ENCODE assay signal across 24 cellular contexts in the genomic region with DNA sequence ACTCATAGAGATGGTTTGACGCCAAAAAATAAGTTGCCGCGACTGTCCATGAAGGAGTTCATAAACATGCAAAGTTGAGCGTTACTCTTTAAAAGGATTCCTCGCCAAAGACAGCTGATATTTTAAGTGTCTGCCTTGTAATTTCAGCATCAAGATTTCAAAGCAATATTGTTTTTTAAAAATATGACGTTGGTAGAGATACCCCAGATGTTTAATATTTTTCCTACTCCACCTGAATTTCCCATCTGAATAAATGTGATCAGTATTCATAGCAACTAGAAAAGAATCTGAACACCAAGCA.
DNase-seq lines count a peak whose midpoint lies in the region; ATAC-seq, FAIRE-seq and TF ChIP-seq lines count a peak whose summit lies in the region.
"Had no signal": no experiment of that assay in that cellular context is flagged by ENCODE, and none has a peak within 500 bp of the region (broad histone marks: within the 10 kb centered on the region; RNA-seq: fewer than 3 reads in every experiment).

No MANE protein-coding gene starts in this region.

- H3K27ac ChIP-seq in A549: no peak overlapping the region
- H3K27ac ChIP-seq in OCI-LY3 (ENCODE audit: low read length): no peak overlapping the region
- H3K27ac ChIP-seq in endothelial cell of umbilical vein (ENCODE audit: insufficient read depth, low read depth, low read length): no peak overlapping the region
- no peak overlapping the region for H3K27ac ChIP-seq in neuronal stem cell (replicated peaks; ENCODE audit: low read length)
- H3K27ac ChIP-seq: left ventricle myocardium inferior, psoas muscle, SJSA1, skin epidermis had no signal

- H2BK15ac ChIP-seq in neuronal stem cell (ENCODE audit: low read length): no peak overlapping the region

- H3K36me3 ChIP-seq in OCI-LY3 (replicated peaks; ENCODE audit: low read depth, low read length) (no peaks in the 10 kb centered on the region), endothelial cell of umbilical vein (ENCODE audit: control insufficient read depth in 2 of 2, extremely low read depth in 1 of 2, insufficient read depth in 2 of 2, low read length in 2 of 2) (no peaks in the 10 kb centered on the region), neuronal stem cell (replicated peaks in 1 of 2; ENCODE audit: control insufficient read depth in 2 of 2, insufficient read depth in 2 of 2, low read length in 2 of 2) (no peaks in the 10 kb centered on the region)
- H3K36me3 ChIP-seq: left ventricle myocardium inferior, SJSA1 had no signal

- no peak for TF ChIP-seq RAD21 in A549 (conservative IDR thresholded peaks at IDR 0.05 in 1 of 2, IDR thresholded peaks at IDR 0.05 in 1 of 2)

- H3K4me3 Mint-ChIP-seq in activated T-cell treated with anti-CD3 and anti-CD28 coated beads, Interleukin-2, amount 50 U/mL, for 72 hours: no peak overlapping the region
- H3K4me3 Mint-ChIP-seq: activated CD4-positive, alpha-beta memory T cell treated with anti-CD3 and anti-CD28 coated beads, Interleukin-2, amount 10 ng/mL, durations not matched to agents 7 days and 5 days; CD14-positive monocyte; neural crest cell; stimulated activated naive CD8-positive, alpha-beta T cell treated with anti-CD3 and anti-CD28 coated beads, Interleukin-15, Interleukin-2, amounts not matched to agents 100 ng/mL and 50 ng/mL, for 24 hours had no signal

- H3K27me3 Mint-ChIP-seq in activated T-cell treated with anti-CD3 and anti-CD28 coated beads, Interleukin-2, amount 50 U/mL, for 72 hours (ENCODE audit: low read depth): no peaks in the 10 kb centered on the region
- H3K27me3 Mint-ChIP-seq: activated CD4-positive, alpha-beta memory T cell treated with anti-CD3 and anti-CD28 coated beads, Interleukin-2, amount 10 ng/mL, durations not matched to agents 7 days and 5 days; stimulated activated naive CD8-positive, alpha-beta T cell treated with anti-CD3 and anti-CD28 coated beads, Interleukin-15, Interleukin-2, amounts not matched to agents 100 ng/mL and 50 ng/mL, for 24 hours had no signal

- intact Hi-C loops in endothelial cell of umbilical vein (cut with micrococcal nuclease): loop anchor here (1.0 to 2.0 kb wide), 8 partner anchors 64 to 1132 kb away; no protein-coding TSS in a partner anchor

- no peak overlapping the region for H3K23ac ChIP-seq in neuronal stem cell (ENCODE audit: low read depth, low read length, poor library complexity)

- WGBS in A549 (ENCODE audit: missing lambda C conversion rate): 36% methylated on average over 6 of the region's 6 CpGs
- no CpG with 5 or more reads among the region's 6 CpGs for WGBS in neuronal stem cell (ENCODE audit: extremely low coverage in 2 of 2, insufficient read length in 2 of 2, insufficient replicate concordance in 1 of 2), 2 donors

- no peak for ATAC-seq in A549
- ATAC-seq in activated T-cell treated with anti-CD3 and anti-CD28 coated beads, Interleukin-2, amount 50 U/mL, for 72 hours (replicated peaks in 1 of 2): no peak
- ATAC-seq in HG03460 (IDR thresholded peaks at IDR 0.05; ENCODE audit: unreplicated experiment): no peak
- ATAC-seq in GM21737 (IDR thresholded peaks at IDR 0.05; ENCODE audit: unreplicated experiment): no peak
- ATAC-seq: esophagus mucosa, psoas muscle had no signal

- H3K9me3 ChIP-seq in A549 (no peaks in the 10 kb centered on the region), OCI-LY3 (ENCODE audit: insufficient read depth, low read length) (no peaks in the 10 kb centered on the region), endothelial cell of umbilical vein (replicated peaks; ENCODE audit: control insufficient read depth, insufficient read depth, low read length) (no peaks in the 10 kb centered on the region), neuronal stem cell (replicated peaks in 1 of 2; ENCODE audit: control insufficient read depth in 2 of 2, insufficient read depth in 1 of 2, low read depth in 1 of 2, low read length in 2 of 2) (no peaks in the 10 kb centered on the region)
- H3K9me3 ChIP-seq: left ventricle myocardium inferior, psoas muscle, SJSA1 had no signal

- TF ChIP-seq CTCF in A549 (IDR thresholded peaks at IDR 0.05) (no peak; the same call in 2 of the 3 replicates), OCI-LY3 (IDR thresholded peaks at IDR 0.05; ENCODE audit: low read depth, low read length) (no peak), endothelial cell of umbilical vein (IDR thresholded peaks at IDR 0.05; ENCODE audit: extremely low read depth in 1 of 2, insufficient read depth in 1 of 2, low read depth in 1 of 2, low read length in 2 of 2) (no peak)

- FAIRE-seq in A549 (lab: Jason Lieb, UNC): no peak
- FAIRE-seq in endothelial cell of umbilical vein (lab: Jason Lieb, UNC): no peak
- FAIRE-seq: A204.1 had no signal

- H3K79me2 ChIP-seq in OCI-LY3 (ENCODE audit: low read length): no peaks in the 10 kb centered on the region
- no peaks in the 10 kb centered on the region for H3K79me2 ChIP-seq in endothelial cell of umbilical vein (ENCODE audit: control insufficient read depth, insufficient read depth, low read length)

- POLR2A ChIA-PET in A549 (lab: Yijun Ruan, JAX) (no interaction called here), endothelial cell of umbilical vein (lab: Charles Lee) (no interaction called here)

- no peaks in the 10 kb centered on the region for H3K79me1 ChIP-seq in neuronal stem cell (ENCODE audit: low read depth, low read length)

- BruUV-seq in endothelial cell of umbilical vein (replicated peaks; lab: Mats Ljungman, UMichigan): no TSS peak

- H3K9me3 Mint-ChIP-seq in activated T-cell treated with anti-CD3 and anti-CD28 coated beads, Interleukin-2, amount 50 U/mL, for 72 hours: no peaks in the 10 kb centered on the region
- H3K9me3 Mint-ChIP-seq: activated CD4-positive, alpha-beta memory T cell treated with anti-CD3 and anti-CD28 coated beads, Interleukin-2, amount 10 ng/mL, durations not matched to agents 7 days and 5 days; CD14-positive monocyte; neural crest cell; stimulated activated naive CD8-positive, alpha-beta T cell treated with anti-CD3 and anti-CD28 coated beads, Interleukin-15, Interleukin-2, amounts not matched to agents 100 ng/mL and 50 ng/mL, for 24 hours had no signal

- no peak overlapping the region for H3K4ac ChIP-seq in neuronal stem cell (ENCODE audit: low read length)

- TF ChIP-seq POLR2A in A549 (IDR thresholded peaks at IDR 0.05; ENCODE audit: low read length) (no peak), endothelial cell of umbilical vein (IDR thresholded peaks at IDR 0.05; ENCODE audit: low read depth, low read length) (no peak)

- H3K4me3 ChIP-seq in A549 (no peak overlapping the region), OCI-LY3 (ENCODE audit: low read length) (no peak overlapping the region), endothelial cell of umbilical vein (replicated peaks in 1 of 3; ENCODE audit: insufficient read depth in 1 of 3, low read depth in 1 of 3, low read length in 3 of 3) (no peak overlapping the region), neuronal stem cell (ENCODE audit: low read length in 2 of 2) (no peak overlapping the region)
- H3K4me3 ChIP-seq: SJSA1, skin epidermis had no signal

- CTCF ChIA-PET in A549 (lab: Yijun Ruan, JAX) (interaction anchor here (1.3 kb wide), 1 partner anchor 1954 kb away, joined by 3 read pairs; no protein-coding TSS in a partner anchor), endothelial cell of umbilical vein (lab: Charles Lee) (interaction anchor here (1.1 to 3.9 kb wide), 5 partner anchors 9 to 1133 kb away, joined by 4 to 24 read pairs (median 5); no protein-coding TSS in a partner anchor)

- H3K9ac ChIP-seq in OCI-LY3 (ENCODE audit: low read length) (no peak overlapping the region), endothelial cell of umbilical vein (replicated peaks; ENCODE audit: extremely low read depth, insufficient read depth, low read length) (no peak overlapping the region), neuronal stem cell (ENCODE audit: low read depth, low read length, poor library complexity) (no peak overlapping the region)

- H3K36me3 Mint-ChIP-seq in activated T-cell treated with anti-CD3 and anti-CD28 coated beads, Interleukin-2, amount 50 U/mL, for 72 hours (ENCODE audit: insufficient read depth in 2 of 2): no peaks in the 10 kb centered on the region
- H3K36me3 Mint-ChIP-seq: CD14-positive monocyte had no signal

- no peak overlapping the region for H4K8ac ChIP-seq in neuronal stem cell (ENCODE audit: low read depth, low read length)

- no peak for TF ChIP-seq EP300 in A549 (IDR thresholded peaks at IDR 0.05)

- H3K14ac ChIP-seq in neuronal stem cell (ENCODE audit: low read length): no peak overlapping the region

- no peaks in the 10 kb centered on the region for H3K4me1 Mint-ChIP-seq in activated T-cell treated with anti-CD3 and anti-CD28 coated beads, Interleukin-2, amount 50 U/mL, for 72 hours (ENCODE audit: low read depth)
- H3K4me1 Mint-ChIP-seq: activated CD4-positive, alpha-beta memory T cell treated with anti-CD3 and anti-CD28 coated beads, Interleukin-2, amount 10 ng/mL, durations not matched to agents 7 days and 5 days; CD14-positive monocyte; neural crest cell had no signal

- dilution Hi-C loops in endothelial cell of umbilical vein (cut with MboI; ENCODE audit: extremely low pct_ligation_motif_present, low sequenced_read_pairs): no loop called here

- no peak overlapping the region for H3K27ac Mint-ChIP-seq in activated T-cell treated with anti-CD3 and anti-CD28 coated beads, Interleukin-2, amount 50 U/mL, for 72 hours
- H3K27ac Mint-ChIP-seq: activated CD4-positive, alpha-beta memory T cell treated with anti-CD3 and anti-CD28 coated beads, Interleukin-2, amount 10 ng/mL, durations not matched to agents 7 days and 5 days; CD14-positive monocyte; stimulated activated naive CD8-positive, alpha-beta T cell treated with anti-CD3 and anti-CD28 coated beads, Interleukin-15, Interleukin-2, amounts not matched to agents 100 ng/mL and 50 ng/mL, for 24 hours had no signal

- no peak overlapping the region for H2BK12ac ChIP-seq in neuronal stem cell (ENCODE audit: low read length)

- H3K4me2 ChIP-seq in A549 (peak overlapping the region; percentile 63; the same call in 1 of the 3 replicates), OCI-LY3 (ENCODE audit: low read length) (no peak overlapping the region), endothelial cell of umbilical vein (ENCODE audit: insufficient read depth, low read length) (peak overlapping the region; percentile 91), neuronal stem cell (ENCODE audit: insufficient read depth, low read length, poor library complexity, severe bottlenecking) (no peak overlapping the region)

- H2AK5ac ChIP-seq in neuronal stem cell (ENCODE audit: low read depth, low read length): no peak overlapping the region

- H4K20me1 ChIP-seq in OCI-LY3 (ENCODE audit: insufficient read depth, low read length) (no peaks in the 10 kb centered on the region), endothelial cell of umbilical vein (replicated peaks; ENCODE audit: control insufficient read depth, extremely low read depth, insufficient read depth, low read length) (no peaks in the 10 kb centered on the region)

- no peaks in the 10 kb centered on the region for H3K4me1 ChIP-seq in A549
- peaks cover 5% of the 10 kb centered on the region for H3K4me1 ChIP-seq in OCI-LY3 (ENCODE audit: low read length)
- H3K4me1 ChIP-seq in endothelial cell of umbilical vein (ENCODE audit: control insufficient read depth, extremely low read depth, insufficient read depth, low read length): peaks cover 3% of the 10 kb centered on the region
- H3K4me1 ChIP-seq in neuronal stem cell (ENCODE audit: control insufficient read depth in 2 of 2, insufficient read depth in 1 of 2, low read depth in 1 of 2, low read length in 2 of 2): peaks cover 1 to 4% of the 10 kb centered on the region in 2 donors
- H3K4me1 ChIP-seq: left ventricle myocardium inferior, psoas muscle, SJSA1 had no signal

- H3K9me1 ChIP-seq in endothelial cell of umbilical vein (replicated peaks; ENCODE audit: control insufficient read depth, extremely low read depth, insufficient read depth, low read length): no peaks in the 10 kb centered on the region

- H2AFZ ChIP-seq in OCI-LY3 (ENCODE audit: low read depth, low read length): peak overlapping the region; percentile 45; the same call in 1 of the 2 replicates
- H2AFZ ChIP-seq in endothelial cell of umbilical vein (ENCODE audit: low read depth, low read length): peak overlapping the region; percentile 10
- peak overlapping the region; percentile 87 for H2AFZ ChIP-seq in neuronal stem cell (ENCODE audit: low read length)

- DNase-seq in A549 (ENCODE audit: low read depth in 1 of 2, low spot score in 1 of 2) (no peak), endothelial cell of umbilical vein (ENCODE audit: low read depth, low spot score) (no peak), neuronal stem cell (ENCODE audit: low spot score) (no peak), NCI-H774 (lab: John Stamatoyannopoulos, UW) (no peak)
- no peak for DNase-seq in activated T-cell treated with anti-CD3 and anti-CD28 coated beads, Interleukin-2, amount 50 U/mL, for 72 hours
- DNase-seq: activated CD4-positive, alpha-beta memory T cell treated with anti-CD3 and anti-CD28 coated beads, Interleukin-2, amount 10 ng/mL, durations not matched to agents 7 days and 5 days; activated CD4-positive, CD25-positive, alpha-beta regulatory T cell; central memory CD4-positive, alpha-beta T cell; GDM1; KG1; left ventricle myocardium inferior; MV-4-11; psoas muscle; stimulated activated CD4-positive, alpha-beta T cell treated with anti-CD3 and anti-CD28 coated beads, Interleukin-2, amount 100 ng/mL, for 48 hours had no signal

- H3K27me3 ChIP-seq in OCI-LY3 (ENCODE audit: low read depth, low read length) (no peaks in the 10 kb centered on the region), endothelial cell of umbilical vein (ENCODE audit: control insufficient read depth in 2 of 2, insufficient read depth in 2 of 2, low read length in 2 of 2) (peaks cover 4% of the 10 kb centered on the region in 2 experiments), neuronal stem cell (ENCODE audit: control insufficient read depth in 3 of 3, insufficient read depth in 3 of 3, low read depth in 1 of 3, low read length in 3 of 3) (no peaks in the 10 kb centered on the region)

- H2BK5ac ChIP-seq in neuronal stem cell (ENCODE audit: low read length): no peak overlapping the region

- no peak overlapping the region for H4K91ac ChIP-seq in neuronal stem cell (ENCODE audit: low read depth, low read length, poor library complexity)

- no peak overlapping the region for H2BK120ac ChIP-seq in neuronal stem cell (ENCODE audit: low read depth, low read length)

- H3K18ac ChIP-seq in neuronal stem cell (ENCODE audit: low read length): no peak overlapping the region

Comparison
In these comparisons a context has a peak if more than half of its experiments do, and no peak if none do; other contexts are left out.
1. H3K4me2 ChIP-seq: peak in A549 (single experiment) and endothelial cell of umbilical vein (single experiment); none in OCI-LY3 (single experiment) and neuronal stem cell (single experiment).
2. H2AFZ ChIP-seq: peak in every context shown above with its lines; median percentile 87 in neuronal stem cell; 45 in OCI-LY3; 10 in endothelial cell of umbilical vein.